ENCODE assay signal across 24 cellular contexts in genomic region chr2:64781991-64782390, GRCh38.
A peak's percentile ranks its signal among the peaks of the same experiment; 100 is the strongest.
DNase-seq lines count a peak whose midpoint lies in the region; ATAC-seq, FAIRE-seq and TF ChIP-seq lines count a peak whose summit lies in the region.
"Had no signal": no experiment of that assay in that cellular context is flagged by ENCODE, and none has a peak within 500 bp of the region (broad histone marks: within the 10 kb centered on the region; RNA-seq: fewer than 3 reads in every experiment).

No MANE protein-coding gene starts in this region.

- TF ChIP-seq CTCF in SK-N-SH (IDR thresholded peaks at IDR 0.05) (no peak), PC-3 (conservative IDR thresholded peaks at IDR 0.05; ENCODE audit: low read depth, low read length) (no peak), endothelial cell of umbilical vein (IDR thresholded peaks at IDR 0.05; ENCODE audit: extremely low read depth in 1 of 2, insufficient read depth in 1 of 2, low read depth in 1 of 2, low read length in 2 of 2) (no peak), RWPE1 (conservative IDR thresholded peaks at IDR 0.05; ENCODE audit: low read depth) (no peak)

- TF ChIP-seq EP300 in SK-N-SH (IDR thresholded peaks at IDR 0.05; ENCODE audit: borderline replicate concordance in 1 of 2, low read depth in 1 of 2, low read length in 1 of 2), result no peak

- no peak for TF ChIP-seq RAD21 in SK-N-SH (IDR thresholded peaks at IDR 0.05; ENCODE audit: low read length)

- peak; percentile 80 for FAIRE-seq in endothelial cell of umbilical vein (lab: Jason Lieb, UNC)

- intact Hi-C loops in PC-3 (cut with micrococcal nuclease) (no loop called here), endothelial cell of umbilical vein (cut with micrococcal nuclease) (no loop called here)

- H3K9me2 ChIP-seq in SK-N-SH, result no peaks in the 10 kb centered on the region
- no peaks in the 10 kb centered on the region for H3K9me2 ChIP-seq in PC-3 (replicated peaks; ENCODE audit: low read length)

- H3K27ac ChIP-seq in SK-N-SH (ENCODE audit: low read depth in 2 of 2, low read length in 1 of 2) (peak overlapping the region in 1 of 2 experiments; percentile 35; a peak in 2 of 4 replicates), PC-3 (ENCODE audit: low read length) (peak overlapping the region; percentile 18), endothelial cell of umbilical vein (ENCODE audit: insufficient read depth, low read depth, low read length) (peak overlapping the region; percentile 4), RWPE1 (no peak overlapping the region)
- H3K27ac ChIP-seq: 22Rv1, tibial artery had no signal

- H3K4me2 ChIP-seq in SK-N-SH (0 out of 2 replicates have a peak overlapping the region, but pooled peaks have one; percentile 8), PC-3 (ENCODE audit: low read length) (0 out of 2 replicates have a peak overlapping the region, but pooled peaks have one; percentile 2), endothelial cell of umbilical vein (ENCODE audit: insufficient read depth, low read length) (no peak overlapping the region)

- H3K9me1 ChIP-seq in endothelial cell of umbilical vein (replicated peaks; ENCODE audit: control insufficient read depth, extremely low read depth, insufficient read depth, low read length), result no peaks in the 10 kb centered on the region

- H3K79me2 ChIP-seq in SK-N-SH (ENCODE audit: insufficient read depth), result no peaks in the 10 kb centered on the region
- H3K79me2 ChIP-seq in PC-3 (ENCODE audit: low read length), result no peaks in the 10 kb centered on the region
- H3K79me2 ChIP-seq in endothelial cell of umbilical vein (ENCODE audit: control insufficient read depth, insufficient read depth, low read length), result no peaks in the 10 kb centered on the region

- H3K9me3 Mint-ChIP-seq in effector memory CD8-positive, alpha-beta T cell, result no peaks in the 10 kb centered on the region
- H3K9me3 Mint-ChIP-seq: activated naive CD4-positive, alpha-beta T cell treated with anti-CD3 and anti-CD28 coated beads for 36 hours; activated T-helper 1 cell treated with anti-CD3 and anti-CD28 coated beads, Interleukin-12 subunit alpha, Interleukin-12 subunit beta, Interleukin-2, Interleukin-4 antibody, amounts not matched to agents 30 ng/mL and 10 ng/mL and 1 ng/mL, durations not matched to agents 14 hours and 24 hours and 36 hours; CD4-positive, alpha-beta memory T cell; H9; natural killer cell treated with Interleukin-12 subunit alpha and Interleukin-12 subunit beta and Interleukin-15 and Interleukin-18, amount 100 ng/mL, for 72 hours had no signal

- no peaks in the 10 kb centered on the region for H4K20me1 ChIP-seq in SK-N-SH (ENCODE audit: insufficient read depth)
- no peaks in the 10 kb centered on the region for H4K20me1 ChIP-seq in PC-3 (ENCODE audit: low read length)
- no peaks in the 10 kb centered on the region for H4K20me1 ChIP-seq in endothelial cell of umbilical vein (replicated peaks; ENCODE audit: control insufficient read depth, extremely low read depth, insufficient read depth, low read length)

- H2AFZ ChIP-seq in SK-N-SH (ENCODE audit: low read depth) (peak overlapping the region; percentile 50; the same call in 1 of the 2 replicates), PC-3 (ENCODE audit: low read length) (no peak overlapping the region), endothelial cell of umbilical vein (ENCODE audit: low read depth, low read length) (no peak overlapping the region)

- no peak for DNase-seq in SK-N-SH
- peak; percentile 49 for DNase-seq in PC-3
- DNase-seq in endothelial cell of umbilical vein (ENCODE audit: low read depth, low spot score), result peak; percentile 30
- peak; percentile 53 for DNase-seq in renal cortical epithelial cell (ENCODE audit: low read depth)
- no peak for DNase-seq in activated CD4-positive, alpha-beta T cell treated with anti-CD3 and anti-CD28 coated beads, Interleukin-2, amount 50 U/mL, for 4 hours
- no peak for DNase-seq in RWPE1 (ENCODE audit: low spot score)
- no peak for DNase-seq in effector memory CD8-positive, alpha-beta T cell
- DNase-seq: activated CD4-positive, alpha-beta T cell treated with anti-CD3 and anti-CD28 coated beads, Interleukin-2, amount 50 U/mL, for 48 hours; activated CD4-positive, CD25-positive, alpha-beta regulatory T cell; activated naive CD4-positive, alpha-beta T cell treated with anti-CD3 and anti-CD28 coated beads for 36 hours; amygdala; caudate nucleus; CD4-positive, alpha-beta memory T cell; H9; KG1; NCI-H1436 treated with DMSO at 0.1 percent for 48 hours; Right ventricle myocardium superior; stimulated activated CD4-positive, alpha-beta T cell treated with anti-CD3 and anti-CD28 coated beads, Interleukin-2, amount 100 ng/mL, for 24 hours; T1000; tibial artery had no signal

- no peaks in the 10 kb centered on the region for H3K27me3 ChIP-seq in SK-N-SH (ENCODE audit: insufficient read depth)
- no peaks in the 10 kb centered on the region for H3K27me3 ChIP-seq in PC-3 (ENCODE audit: low read length)
- no peaks in the 10 kb centered on the region for H3K27me3 ChIP-seq in endothelial cell of umbilical vein (ENCODE audit: control insufficient read depth in 2 of 2, insufficient read depth in 2 of 2, low read length in 2 of 2)
- H3K27me3 ChIP-seq: tibial artery had no signal

- H3K9ac ChIP-seq in SK-N-SH (0 out of 2 replicates have a peak overlapping the region, but pooled peaks have one; percentile 6), PC-3 (ENCODE audit: low read length) (no peak overlapping the region), endothelial cell of umbilical vein (replicated peaks; ENCODE audit: extremely low read depth, insufficient read depth, low read length) (no peak overlapping the region)

- peaks cover 0 to 5% of the 10 kb centered on the region in 2 donors for H3K27me3 Mint-ChIP-seq in effector memory CD8-positive, alpha-beta T cell

- ATAC-seq in SK-N-SH treated with all-trans-retinoic acid at 6 μM for 48 hours (no peak), PC-3 (peak; percentile 19)
- ATAC-seq in effector memory CD8-positive, alpha-beta T cell (replicated peaks), result no peak
- ATAC-seq: natural killer cell treated with Interleukin-12 subunit alpha and Interleukin-12 subunit beta and Interleukin-15 and Interleukin-18, amount 100 ng/mL, for 72 hours had no signal

- dilution Hi-C loops in endothelial cell of umbilical vein (cut with MboI; ENCODE audit: extremely low pct_ligation_motif_present, low sequenced_read_pairs), result no loop called here

- TF ChIP-seq POLR2A in endothelial cell of umbilical vein (IDR thresholded peaks at IDR 0.05; ENCODE audit: low read depth, low read length), result no peak

- H3K4me3 Mint-ChIP-seq in effector memory CD8-positive, alpha-beta T cell, result no peak overlapping the region
- H3K4me3 Mint-ChIP-seq: activated naive CD4-positive, alpha-beta T cell treated with anti-CD3 and anti-CD28 coated beads for 36 hours; activated T-helper 1 cell treated with anti-CD3 and anti-CD28 coated beads, Interleukin-12 subunit alpha, Interleukin-12 subunit beta, Interleukin-2, Interleukin-4 antibody, amounts not matched to agents 30 ng/mL and 10 ng/mL and 1 ng/mL, durations not matched to agents 14 hours and 24 hours and 36 hours; CD4-positive, alpha-beta memory T cell; H9; natural killer cell treated with Interleukin-12 subunit alpha and Interleukin-12 subunit beta and Interleukin-15 and Interleukin-18, amount 100 ng/mL, for 72 hours had no signal

- WGBS in SK-N-SH (ENCODE audit: low lambda C conversion rate), result 60% methylated on average over 1 of the region's 1 CpG

- CTCF ChIA-PET in SK-N-SH (lab: Yijun Ruan, JAX), result interaction anchor here (0.9 to 1.5 kb wide), 2 partner anchors 10 to 136 kb away, joined by 3 to 5 read pairs; no protein-coding TSS in a partner anchor
- CTCF ChIA-PET in PC-3 (lab: Charles Lee), result no interaction called here
- CTCF ChIA-PET in endothelial cell of umbilical vein (lab: Charles Lee), result interaction anchor here (5.6 kb wide), 1 partner anchor 10 kb away, joined by 56 read pairs; no protein-coding TSS in a partner anchor
- CTCF ChIA-PET in RWPE1 (lab: Yijun Ruan, JAX), result no interaction called here

- H3K4me1 Mint-ChIP-seq in effector memory CD8-positive, alpha-beta T cell (ENCODE audit: low read depth in 2 of 2), result no peaks in the 10 kb centered on the region
- H3K4me1 Mint-ChIP-seq: CD4-positive, alpha-beta memory T cell had no signal

- H3K4me3 ChIP-seq in SK-N-SH (ENCODE audit: low read depth in 2 of 2, low read length in 1 of 2) (no peak overlapping the region), PC-3 (ENCODE audit: low read length) (no peak overlapping the region), endothelial cell of umbilical vein (replicated peaks in 1 of 3; ENCODE audit: insufficient read depth in 1 of 3, low read depth in 1 of 3, low read length in 3 of 3) (no peak overlapping the region)
- H3K4me3 ChIP-seq: tibial artery had no signal

- no peaks in the 10 kb centered on the region for H3K36me3 ChIP-seq in SK-N-SH (replicated peaks in 1 of 2; ENCODE audit: control insufficient read depth in 1 of 2, insufficient read depth in 2 of 2, low read length in 1 of 2)
- no peaks in the 10 kb centered on the region for H3K36me3 ChIP-seq in PC-3 (ENCODE audit: low read depth, low read length)
- no peaks in the 10 kb centered on the region for H3K36me3 ChIP-seq in endothelial cell of umbilical vein (ENCODE audit: control insufficient read depth in 2 of 2, extremely low read depth in 1 of 2, insufficient read depth in 2 of 2, low read length in 2 of 2)
- H3K36me3 ChIP-seq: tibial artery had no signal

- no TSS peak for BruUV-seq in PC-3 (replicated peaks; lab: Mats Ljungman, UMichigan)
- BruUV-seq in endothelial cell of umbilical vein (replicated peaks; lab: Mats Ljungman, UMichigan), result no TSS peak

- H3K27ac Mint-ChIP-seq in effector memory CD8-positive, alpha-beta T cell, result no peak overlapping the region
- H3K27ac Mint-ChIP-seq: activated naive CD4-positive, alpha-beta T cell treated with anti-CD3 and anti-CD28 coated beads for 36 hours; activated T-helper 1 cell treated with anti-CD3 and anti-CD28 coated beads, Interleukin-12 subunit alpha, Interleukin-12 subunit beta, Interleukin-2, Interleukin-4 antibody, amounts not matched to agents 30 ng/mL and 10 ng/mL and 1 ng/mL, durations not matched to agents 14 hours and 24 hours and 36 hours; H9; natural killer cell treated with Interleukin-12 subunit alpha and Interleukin-12 subunit beta and Interleukin-15 and Interleukin-18, amount 100 ng/mL, for 72 hours had no signal

- peaks cover 32% of the 10 kb centered on the region for H3F3A ChIP-seq in SK-N-SH (replicated peaks; ENCODE audit: insufficient read depth)
- peaks cover 4% of the 10 kb centered on the region for H3F3A ChIP-seq in PC-3 (ENCODE audit: low read length, unreplicated experiment)

- H3K9me3 ChIP-seq in SK-N-SH, result no peaks in the 10 kb centered on the region
- no peaks in the 10 kb centered on the region for H3K9me3 ChIP-seq in PC-3 (ENCODE audit: low read length)
- no peaks in the 10 kb centered on the region for H3K9me3 ChIP-seq in endothelial cell of umbilical vein (replicated peaks; ENCODE audit: control insufficient read depth, insufficient read depth, low read length)
- H3K9me3 ChIP-seq: tibial artery had no signal

- peaks cover 3 to 20% of the 10 kb centered on the region in 2 experiments; a peak in 2 of 4 replicates for H3K4me1 ChIP-seq in SK-N-SH (ENCODE audit: control insufficient read depth in 1 of 2, insufficient read depth in 2 of 2, low read depth in 1 of 2, low read length in 1 of 2)
- peaks cover 64% of the 10 kb centered on the region for H3K4me1 ChIP-seq in PC-3 (ENCODE audit: insufficient read depth, low read length)
- H3K4me1 ChIP-seq in endothelial cell of umbilical vein (ENCODE audit: control insufficient read depth, extremely low read depth, insufficient read depth, low read length), result peaks cover 29% of the 10 kb centered on the region

- no peaks in the 10 kb centered on the region for H3K36me3 Mint-ChIP-seq in effector memory CD8-positive, alpha-beta T cell (ENCODE audit: insufficient read depth)
- H3K36me3 Mint-ChIP-seq: CD4-positive, alpha-beta memory T cell; natural killer cell treated with Interleukin-12 subunit alpha and Interleukin-12 subunit beta and Interleukin-15 and Interleukin-18, amount 100 ng/mL, for 72 hours had no signal

- POLR2A ChIA-PET in SK-N-SH (lab: Yijun Ruan, JAX) (no interaction called here), PC-3 (lab: Charles Lee; ENCODE audit: unreplicated experiment) (no interaction called here), endothelial cell of umbilical vein (lab: Charles Lee) (no interaction called here), RWPE1 (lab: Yijun Ruan, JAX; ENCODE audit: low non-redundant PET) (interaction anchor here (0.9 kb wide), 1 partner anchor 30 kb away, joined by 4 read pairs; no protein-coding TSS in a partner anchor)

Comparison
In these comparisons a context has a peak if more than half of its experiments do, and no peak if none do; other contexts are left out.
1. DNase-seq: peak in PC-3 (single experiment), endothelial cell of umbilical vein (single experiment) and renal cortical epithelial cell (single experiment); none in SK-N-SH (single experiment), activated CD4-positive, alpha-beta T cell treated with anti-CD3 and anti-CD28 coated beads, Interleukin-2, amount 50 U/mL, for 4 hours (0 of 2), RWPE1 (single experiment) and effector memory CD8-positive, alpha-beta T cell (0 of 3).
2. CTCF ChIA-PET loops: an anchor here in SK-N-SH (0.9 to 1.5 kb wide) and endothelial cell of umbilical vein (5.6 kb wide); none called in PC-3 and RWPE1.